28 cellular contexts compared by ENCODE assay signal in genomic region chr17:7464081-7464480, GRCh38. TPM values are rescaled to one million over a fixed set of nuclear protein-coding genes. Genes with fewer than 3 reads are reported as not detected.
"Had no signal": no experiment of that assay in that cellular context is flagged by ENCODE, and none has a peak within 500 bp of the region (broad histone marks: within the 10 kb centered on the region; RNA-seq: fewer than 3 reads in every experiment).

No MANE protein-coding gene starts in this region.

- H3K27ac ChIP-seq: adrenal gland, SJSA1 had no signal

- ATAC-seq: activated CD4-positive, CD25-positive, alpha-beta regulatory T cell treated with anti-CD3 and anti-CD28 coated beads, Interleukin-2, amount 50 U/mL, for 24 hours; activated CD8-positive, alpha-beta T cell treated with anti-CD3 and anti-CD28 coated beads, Interleukin-2, amount 10 ng/mL, durations not matched to agents 7 days and 5 days; SK-N-SH treated with all-trans-retinoic acid at 6 μM for 48 hours had no signal

- H3K4me3 ChIP-seq: adrenal gland, SJSA1 had no signal

- H3K27me3 ChIP-seq: adrenal gland, SJSA1 had no signal

- H3K4me1 ChIP-seq: SJSA1 had no signal

- H3K9me3 ChIP-seq: adrenal gland, SJSA1 had no signal

- DNase-seq: activated CD4-positive, alpha-beta T cell treated with anti-CD3 and anti-CD28 coated beads for 4 hours; activated CD4-positive, alpha-beta T cell treated with anti-CD3 and anti-CD28 coated beads, Interleukin-2, amount 50 U/mL, for 4 hours; activated CD8-positive, alpha-beta memory T cell treated with anti-CD3 and anti-CD28 coated beads, Interleukin-2, amount 50 U/mL, for 48 hours; activated CD8-positive, alpha-beta T cell treated with anti-CD3 and anti-CD28 coated beads, Interleukin-2, amount 10 ng/mL, durations not matched to agents 7 days and 5 days; activated naive CD4-positive, alpha-beta T cell treated with anti-CD3 and anti-CD28 coated beads, Interleukin-2, amount 50 U/mL, for 16 hours; activated naive CD8-positive, alpha-beta T cell treated with anti-CD3 and anti-CD28 coated beads, Interleukin-2, amount 10 ng/mL, durations not matched to agents 7 days and 5 days; activated T-cell treated with anti-CD3 and anti-CD28 coated beads, Interleukin-2, amount 50 U/mL, for 1 hour; adrenal gland; anterior cingulate cortex; central memory CD4-positive, alpha-beta T cell; Kasumi-1; KBM-7; NCI-H1092; NCI-H1417; NCI-H1930; NCI-H2171; NCI-H2227 treated with DMSO at 0.1 percent for 48 hours; NCI-H446 treated with DMSO at 0.1 percent for 48 hours; NCI-H524 treated with DMSO at 0.1 percent for 48 hours; NCI-H82; RPMI8226; SHP77; SW 1271 had no signal

RNA-seq across cellular contexts. Expression of gene SLC35G6, which starts 17.2 kb away (rescaled TPM):
- total RNA-seq: activated CD8-positive, alpha-beta T cell treated with anti-CD3 and anti-CD28 coated beads, Interleukin-2, amount 10 ng/mL, durations not matched to agents 7 days and 5 days; activated naive CD8-positive, alpha-beta T cell treated with anti-CD3 and anti-CD28 coated beads, Interleukin-2, amount 10 ng/mL, durations not matched to agents 7 days and 5 days; adrenal gland; OCI-LY7; SJSA1; T-helper 1 cell treated with Interleukin-12 subunit alpha and Interleukin-12 subunit beta and Interleukin-4 antibody, amounts not matched to agents 30 ng/mL and 1 ng/mL, for 36 hours had no signal

RNA-seq across cellular contexts. Expression of gene FGF11, which starts 24.8 kb away (rescaled TPM):
- total RNA-seq: SJSA1 had no signal
